In genomic region chr13:99971576-99972189, GRCh38 we compare ENCODE assay signal across 10 cellular contexts. TPM values are rescaled to one million over a fixed set of nuclear protein-coding genes. Genes with fewer than 3 reads are reported as not detected.
DNase-seq lines count a peak whose midpoint lies in the region; ATAC-seq and TF ChIP-seq lines count a peak whose summit lies in the region.
"Had no signal": no experiment of that assay in that cellular context is flagged by ENCODE, and none has a peak within 500 bp of the region (broad histone marks: within the 10 kb centered on the region; RNA-seq: fewer than 3 reads in every experiment).

Gene ZIC5 (minus strand): TSS chr13:99971767. CDS start chr13:99971603, 164 bp downstream.

- WGBS in esophagus, 2 donors = 8 to 15% methylated on average over 41 of the region's 41 CpGs
- under 1% methylated on average over 30 of the region's 41 CpGs for WGBS in smooth muscle cell (ENCODE audit: low lambda C conversion rate)

- peak within 1 kb of the TSS; percentile 82; the same call in 1 of the 2 replicates for H2AFZ ChIP-seq in OCI-LY3 (ENCODE audit: low read depth, low read length)
- no peak within 1 kb of the TSS for H2AFZ ChIP-seq in smooth muscle cell (ENCODE audit: low read depth)

- H3K27me3 Mint-ChIP-seq in activated CD4-positive, alpha-beta T cell treated with anti-CD3 and anti-CD28 coated beads for 36 hours = peaks cover 64% of the 10 kb centered on the region

- H3K79me2 ChIP-seq in OCI-LY3 (ENCODE audit: low read length) (no peaks in the 10 kb centered on the region), smooth muscle cell (ENCODE audit: low read depth) (no peaks in the 10 kb centered on the region)

- no peaks in the 10 kb centered on the region for H3F3A ChIP-seq in smooth muscle cell (ENCODE audit: low read depth)

- H3K27me3 ChIP-seq in OCI-LY3 (ENCODE audit: low read depth, low read length) (no peaks in the 10 kb centered on the region), esophagus (ENCODE audit: control insufficient read depth in 1 of 2, insufficient read depth in 2 of 2, low read length in 2 of 2) (peaks cover 5 to 65% of the 10 kb centered on the region in 2 donors), smooth muscle cell (ENCODE audit: low read depth) (peaks cover 96% of the 10 kb centered on the region), right atrium auricular region (peaks cover 69 to 80% of the 10 kb centered on the region in 2 donors)

- intact Hi-C loops in activated CD4-positive, alpha-beta T cell treated with anti-CD3 and anti-CD28 coated beads for 36 hours (cut with DNase I, micrococcal nuclease) = loop anchor here in 1 of 2 experiments (2.0 to 10.0 kb wide), 3 partner anchors 13 to 527 kb away; no protein-coding TSS in a partner anchor

- POLR2A ChIA-PET in activated CD4-positive, alpha-beta T cell treated with anti-CD3 and anti-CD28 coated beads for 36 hours (lab: Charles Lee) = no interaction called here

- TF ChIP-seq CTCF in OCI-LY3 (IDR thresholded peaks at IDR 0.05; ENCODE audit: low read depth, low read length) (no peak), smooth muscle cell (IDR thresholded peaks at IDR 0.05; ENCODE audit: borderline replicate concordance, insufficient read depth, poor library complexity, severe bottlenecking) (no peak), right atrium auricular region (IDR thresholded peaks at IDR 0.05) (no peak)

- H3K4me1 ChIP-seq in OCI-LY3 (ENCODE audit: low read length) = peaks cover 6% of the 10 kb centered on the region; the same call in 1 of the 2 replicates
- H3K4me1 ChIP-seq in esophagus (ENCODE audit: control insufficient read depth in 2 of 2, insufficient read depth in 2 of 2, low read length in 1 of 2) = peaks cover 15 to 22% of the 10 kb centered on the region in 2 donors
- H3K4me1 ChIP-seq in smooth muscle cell (ENCODE audit: low read depth) = peaks cover 38% of the 10 kb centered on the region
- peaks cover 0 to 37% of the 10 kb centered on the region in 2 donors for H3K4me1 ChIP-seq in right atrium auricular region

- peaks cover 7% of the 10 kb centered on the region for H3K36me3 Mint-ChIP-seq in activated CD4-positive, alpha-beta T cell treated with anti-CD3 and anti-CD28 coated beads for 36 hours (ENCODE audit: low read depth)

- no peak for ATAC-seq in activated CD4-positive, alpha-beta T cell treated with anti-CD3 and anti-CD28 coated beads for 36 hours

- peaks cover 17% of the 10 kb centered on the region for H3K4me1 Mint-ChIP-seq in activated CD4-positive, alpha-beta T cell treated with anti-CD3 and anti-CD28 coated beads for 36 hours

- CTCF ChIA-PET in activated CD4-positive, alpha-beta T cell treated with anti-CD3 and anti-CD28 coated beads for 36 hours (lab: Charles Lee) = no interaction called here

- H3K36me3 ChIP-seq in OCI-LY3 (replicated peaks; ENCODE audit: low read depth, low read length) (no peaks in the 10 kb centered on the region), esophagus (ENCODE audit: control insufficient read depth in 2 of 2, insufficient read depth in 2 of 2, low read length in 1 of 2) (no peaks in the 10 kb centered on the region), smooth muscle cell (ENCODE audit: low read depth) (no peaks in the 10 kb centered on the region), right atrium auricular region (no peaks in the 10 kb centered on the region)

- H3K9me3 ChIP-seq in OCI-LY3 (ENCODE audit: insufficient read depth, low read length) (no peaks in the 10 kb centered on the region), esophagus (ENCODE audit: control insufficient read depth in 2 of 2, insufficient read depth in 1 of 2, low read depth in 1 of 2, low read length in 1 of 2) (peaks cover 0 to 6% of the 10 kb centered on the region in 2 donors), smooth muscle cell (replicated peaks; ENCODE audit: low read depth) (no peaks in the 10 kb centered on the region), right atrium auricular region (peaks cover 0 to 5% of the 10 kb centered on the region in 2 donors)
- H3K9me3 ChIP-seq: body of pancreas had no signal

- H4K20me1 ChIP-seq in OCI-LY3 (ENCODE audit: insufficient read depth, low read length) = no peaks in the 10 kb centered on the region
- peaks cover 5% of the 10 kb centered on the region for H4K20me1 ChIP-seq in smooth muscle cell (ENCODE audit: low read depth)

- H3K4me3 Mint-ChIP-seq in activated CD4-positive, alpha-beta T cell treated with anti-CD3 and anti-CD28 coated beads for 36 hours = peak within 1 kb of the TSS; percentile 18

- no peak for DNase-seq in activated CD4-positive, alpha-beta T cell treated with anti-CD3 and anti-CD28 coated beads for 36 hours
- no peak for DNase-seq in activated CD4-positive, alpha-beta T cell treated with anti-CD3 and anti-CD28 coated beads, Interleukin-2, amount 50 U/mL, for 4 hours
- DNase-seq in smooth muscle cell (lab: John Stamatoyannopoulos, UW; ENCODE audit: unreplicated experiment) (no peak), NCI-H226 (no peak), CD1c-positive myeloid dendritic cell (ENCODE audit: extremely low spot score) (no peak), right atrium auricular region (ENCODE audit: low spot score) (no peak)
- DNase-seq: body of pancreas had no signal

- H3K4me3 ChIP-seq in OCI-LY3 (ENCODE audit: low read length) (peak within 1 kb of the TSS; percentile 88), esophagus (ENCODE audit: low read depth in 1 of 2, low read length in 2 of 2) (peak within 1 kb of the TSS; percentile 23 to 51), smooth muscle cell (no peak within 1 kb of the TSS), right atrium auricular region (peak within 1 kb of the TSS in 1 of 2 donors; percentile 30)
- H3K4me3 ChIP-seq: body of pancreas had no signal

- H3K27ac ChIP-seq in OCI-LY3 (ENCODE audit: low read length) (no peak within 1 kb of the TSS), esophagus (ENCODE audit: low read depth in 2 of 2, low read length in 1 of 2) (no peak within 1 kb of the TSS), smooth muscle cell (ENCODE audit: low read depth) (no peak within 1 kb of the TSS), right atrium auricular region (no peak within 1 kb of the TSS)
- H3K27ac ChIP-seq: body of pancreas had no signal

- H3K9ac ChIP-seq in OCI-LY3 (ENCODE audit: low read length) (peak within 1 kb of the TSS; percentile 49), smooth muscle cell (ENCODE audit: low read depth) (no peak within 1 kb of the TSS)

- peak within 1 kb of the TSS; percentile 20 for H3K27ac Mint-ChIP-seq in activated CD4-positive, alpha-beta T cell treated with anti-CD3 and anti-CD28 coated beads for 36 hours
- H3K27ac Mint-ChIP-seq: CD14-positive monocyte had no signal

- H3K4me2 ChIP-seq in OCI-LY3 (ENCODE audit: low read length) = peak within 1 kb of the TSS; percentile 86
- peak within 1 kb of the TSS; percentile 87 for H3K4me2 ChIP-seq in smooth muscle cell

- peaks cover 4% of the 10 kb centered on the region for H3K9me3 Mint-ChIP-seq in activated CD4-positive, alpha-beta T cell treated with anti-CD3 and anti-CD28 coated beads for 36 hours (ENCODE audit: low read depth)

RNA-seq across cellular contexts. Expression of gene ZIC5, which starts in this region (rescaled TPM):
- not detected for total RNA-seq in activated CD4-positive, alpha-beta T cell treated with anti-CD3 and anti-CD28 coated beads for 36 hours
- polyA plus RNA-seq in esophagus (not detected), smooth muscle cell (not detected in 2 replicates)
- total RNA-seq in smooth muscle cell (not detected in 2 replicates), right atrium auricular region (not detected)
- total RNA-seq: body of pancreas had no signal
- polyA plus RNA-seq: CD14-positive monocyte had no signal
